8 cellular contexts compared by ENCODE assay signal in genomic region chr5:116573279-116573616, GRCh38. TPM values are rescaled to one million over a fixed set of nuclear protein-coding genes. Genes with fewer than 3 reads are reported as not detected.
A peak's percentile ranks its signal among the peaks of the same experiment; 100 is the strongest.
DNase-seq lines count a peak whose midpoint lies in the region; ATAC-seq and TF ChIP-seq lines count a peak whose summit lies in the region.

No MANE protein-coding gene starts in this region.

- H3K9me3 ChIP-seq in left ventricle myocardium inferior (replicated peaks) = no peaks in the 10 kb centered on the region

- no peak for TF ChIP-seq CTCF in left ventricle myocardium inferior (IDR thresholded peaks at IDR 0.05; ENCODE audit: borderline replicate concordance)

- peak; percentile 19 for DNase-seq in activated CD4-positive, alpha-beta T cell treated with anti-CD3 and anti-CD28 coated beads for 48 hours
- no peak for DNase-seq in activated CD4-positive, alpha-beta T cell treated with anti-CD3 and anti-CD28 coated beads, Interleukin-2, amount 50 U/mL, for 4 hours
- peak; percentile 7 to 14 for DNase-seq in activated CD4-positive, alpha-beta T cell treated with anti-CD3 and anti-CD28 coated beads, Interleukin-2, amount 50 U/mL, for 48 hours
- DNase-seq in left ventricle myocardium inferior (peak; percentile 22), putamen (ENCODE audit: low spot score) (peak; percentile 32), RPMI8226 (no peak)

- H3K27me3 ChIP-seq in left ventricle myocardium inferior (ENCODE audit: low read depth) = peaks cover 52% of the 10 kb centered on the region

- ATAC-seq in GM21528 (IDR thresholded peaks at IDR 0.05; ENCODE audit: low FRiP score, unreplicated experiment) (no peak), HG02798 (IDR thresholded peaks at IDR 0.05; ENCODE audit: poor library complexity, unreplicated experiment) (no peak)

- intact Hi-C loops in left ventricle myocardium inferior (cut with micrococcal nuclease) = no loop called here

- H3K27ac ChIP-seq in left ventricle myocardium inferior (replicated peaks) = peak overlapping the region; percentile 83

- H3K36me3 ChIP-seq in left ventricle myocardium inferior = no peaks in the 10 kb centered on the region

- H3K4me3 ChIP-seq in left ventricle myocardium inferior = peak overlapping the region; percentile 79

- peaks cover 52% of the 10 kb centered on the region for H3K4me1 ChIP-seq in left ventricle myocardium inferior

RNA-seq across cellular contexts. Expression of gene SEMA6A, which starts 1.4 kb away (rescaled TPM):
- total RNA-seq in left ventricle myocardium inferior = 6.3 TPM

Comparison
In these comparisons a context has a peak if more than half of its experiments do, and no peak if none do; other contexts are left out.
1. DNase-seq: peak in activated CD4-positive, alpha-beta T cell treated with anti-CD3 and anti-CD28 coated beads for 48 hours (single experiment), activated CD4-positive, alpha-beta T cell treated with anti-CD3 and anti-CD28 coated beads, Interleukin-2, amount 50 U/mL, for 48 hours (2 of 2), left ventricle myocardium inferior (single experiment) and putamen (single experiment); none in activated CD4-positive, alpha-beta T cell treated with anti-CD3 and anti-CD28 coated beads, Interleukin-2, amount 50 U/mL, for 4 hours (0 of 2) and RPMI8226 (single experiment).